ENCODE assay signal across 7 cellular contexts in genomic region chr19:15280915-15281683, GRCh38. TPM values are rescaled to one million over a fixed set of nuclear protein-coding genes. Genes with fewer than 3 reads are reported as not detected.
DNase-seq lines count a peak whose midpoint lies in the region; ATAC-seq and TF ChIP-seq lines count a peak whose summit lies in the region.

No MANE protein-coding gene starts in this region.

- no peak overlapping the region for H3T11ph ChIP-seq in H9 (ENCODE audit: low read length)

- H3K36me3 Mint-ChIP-seq in H9 (ENCODE audit: insufficient read depth in 1 of 3, low read depth in 3 of 3) (no peaks in the 10 kb centered on the region), immature natural killer cell (no peaks in the 10 kb centered on the region)

- no peak overlapping the region for H3K56ac ChIP-seq in H9 (ENCODE audit: insufficient read length, low read depth, low read length)

- H2BK15ac ChIP-seq in H9 (ENCODE audit: low read depth, low read length) = no peak overlapping the region

- intact Hi-C loops in sciatic nerve (cut with DNase I) = no loop called here

- no peak overlapping the region for H3K18ac ChIP-seq in H9 (ENCODE audit: insufficient read length, low read depth, low read length)

- no peaks in the 10 kb centered on the region for H3K27me3 ChIP-seq in H9 (ENCODE audit: insufficient read depth, low read length)

- peaks cover 7% of the 10 kb centered on the region; the same call in 1 of the 2 replicates for H3K4me1 ChIP-seq in H9 (ENCODE audit: insufficient read depth, low read length)

- no peak overlapping the region for H3K14ac ChIP-seq in H9 (ENCODE audit: insufficient read depth, low read length)

- DNase-seq in H9 (no peak), NCI-H2196 treated with DMSO at 0.1 percent for 48 hours (lab: John Stamatoyannopoulos, UW; ENCODE audit: unreplicated experiment) (peak; percentile 51), astrocyte of the hippocampus (ENCODE audit: low read depth, low spot score) (peak; percentile 94), immature natural killer cell (no peak), sciatic nerve (ENCODE audit: low spot score) (peak; percentile 86), mesenteric fat pad (ENCODE audit: low spot score) (no peak)
- no peak for DNase-seq in stimulated activated CD4-positive, alpha-beta T cell treated with anti-CD3 and anti-CD28 coated beads, Interleukin-12 subunit alpha, Interleukin-12 subunit beta, amount 100 ng/mL, for 4 hours

- H3K4me2 ChIP-seq in H9 (ENCODE audit: insufficient read depth, insufficient read length, low read length) = no peak overlapping the region

- peaks cover 84% of the 10 kb centered on the region for H3K79me2 ChIP-seq in H9 (ENCODE audit: insufficient read depth, low read length)

- H3K9me3 Mint-ChIP-seq in H9 (no peaks in the 10 kb centered on the region), immature natural killer cell (no peaks in the 10 kb centered on the region)

- TF ChIP-seq CTCF in H9 (conservative IDR thresholded peaks at IDR 0.05) = no peak

- no CpG with 5 or more reads among the region's 12 CpGs for WGBS in H9 (ENCODE audit: extremely low coverage, insufficient read length, low lambda C conversion rate)

- H3K9ac ChIP-seq in H9 (ENCODE audit: extremely low read depth, insufficient read length, low read length) = no peak overlapping the region

- H4K20me1 ChIP-seq in H9 (ENCODE audit: control insufficient read depth, insufficient read depth, insufficient read length) = no peaks in the 10 kb centered on the region

- H2BK20ac ChIP-seq in H9 (ENCODE audit: low read depth, low read length, poor library complexity, severe bottlenecking) = no peak overlapping the region

- no peak overlapping the region for H4K5ac ChIP-seq in H9 (ENCODE audit: insufficient read length, low read depth, low read length)

- H3K9me3 ChIP-seq in H9 (ENCODE audit: control insufficient read depth, low read depth, low read length) = no peaks in the 10 kb centered on the region

- H2BK12ac ChIP-seq in H9 (ENCODE audit: insufficient read length, low read depth, low read length) = no peak overlapping the region

- no peak overlapping the region for H3K4ac ChIP-seq in H9 (ENCODE audit: low read depth, low read length)

- H3K27ac Mint-ChIP-seq in H9 (peak overlapping the region; percentile 74 to 92 (median 90); a peak in 6 of 7 replicates), immature natural killer cell (peak overlapping the region; percentile 45 to 80 (median 72))

- H3K27ac ChIP-seq in H9 (ENCODE audit: insufficient read length, low read depth, low read length) = no peak overlapping the region

- H3K4me1 Mint-ChIP-seq in H9 = peaks cover 70 to 75% of the 10 kb centered on the region in 2 experiments
- H3K4me1 Mint-ChIP-seq in immature natural killer cell = peaks cover 94 to 97% of the 10 kb centered on the region in 2 donors

- no peak overlapping the region for H4K91ac ChIP-seq in H9 (ENCODE audit: insufficient read length, low read depth, low read length)

- no peak overlapping the region for H2AFZ ChIP-seq in H9 (ENCODE audit: low read length)

- H4K8ac ChIP-seq in H9 (replicated peaks; ENCODE audit: insufficient read length, low read depth, low read length) = no peak overlapping the region

- H3K4me3 Mint-ChIP-seq in H9 (no peak overlapping the region), immature natural killer cell (peak overlapping the region in 2 of 5 donors; percentile 6 to 22)

- H3K23me2 ChIP-seq in H9 (ENCODE audit: insufficient read length, low read depth, low read length, poor library complexity, severe bottlenecking) = no peaks in the 10 kb centered on the region

- H2AK5ac ChIP-seq in H9 (ENCODE audit: insufficient read length, low read length) = no peak overlapping the region

- H3K27me3 Mint-ChIP-seq in H9 (ENCODE audit: low read depth) (no peaks in the 10 kb centered on the region), immature natural killer cell (ENCODE audit: low read depth in 3 of 3) (peaks cover 0 to 5% (median under 1%) of the 10 kb centered on the region in 3 donors)

- peaks cover 21% of the 10 kb centered on the region for H3K79me1 ChIP-seq in H9 (ENCODE audit: insufficient read depth, low read depth, low read length, poor library complexity, severe bottlenecking)

- no peak overlapping the region for H3K23ac ChIP-seq in H9 (ENCODE audit: insufficient read length, low read depth, low read length)

- ATAC-seq in sciatic nerve = peak; percentile 96

- H2BK120ac ChIP-seq in H9 (ENCODE audit: low read depth, low read length, poor library complexity, severe bottlenecking) = no peak overlapping the region

- no peak overlapping the region for H2BK5ac ChIP-seq in H9 (ENCODE audit: insufficient read length, low read length)

RNA-seq across cellular contexts. Expression of gene EPHX3, which starts 48.9 kb away (rescaled TPM):
- total RNA-seq in H9 (2021) (26.7 and 27.4 TPM in 2 replicates), sciatic nerve (0.45 TPM), mesenteric fat pad (0.35 TPM)
- not detected for polyA plus RNA-seq in immature natural killer cell

RNA-seq across cellular contexts. Expression of gene BRD4, which starts 51.2 kb away (rescaled TPM):
- total RNA-seq in H9 (2021) = 144 TPM in 2 replicates
- polyA plus RNA-seq in immature natural killer cell = 10 to 100 TPM in 1 of 3 donors, 1 to 10 TPM in 2; 4.3 to 16.7 (median 7.0) TPM
- total RNA-seq in sciatic nerve = 110 TPM
- 96.3 TPM for total RNA-seq in mesenteric fat pad

Comparison
In these comparisons a context has a peak if more than half of its experiments do, and no peak if none do; other contexts are left out.
1. DNase-seq: peak in NCI-H2196 treated with DMSO at 0.1 percent for 48 hours (single experiment), astrocyte of the hippocampus (single experiment) and sciatic nerve (single experiment); none in H9 (single experiment), immature natural killer cell (0 of 3), mesenteric fat pad (single experiment) and stimulated activated CD4-positive, alpha-beta T cell treated with anti-CD3 and anti-CD28 coated beads, Interleukin-12 subunit alpha, Interleukin-12 subunit beta, amount 100 ng/mL, for 4 hours (single experiment).
2. RNA of gene EPHX3, which starts 48.9 kb away (total RNA-seq): 26.7 to 27.4 TPM in H9; 0.45 TPM in sciatic nerve (single experiment) and 0.35 TPM in mesenteric fat pad (single experiment); every median in the first group is over 10 times any median in the second.